28 cellular contexts compared by ENCODE assay signal in genomic region chr5:61559722-61560121, GRCh38.
"Had no signal": no experiment of that assay in that cellular context is flagged by ENCODE, and none has a peak within 500 bp of the region (broad histone marks: within the 10 kb centered on the region; RNA-seq: fewer than 3 reads in every experiment).

No MANE protein-coding gene starts in this region.

- H3K36me3 ChIP-seq: SJCRH30 had no signal

- H3K4me1 ChIP-seq: SJCRH30 had no signal

- DNase-seq: KG1, MM.1S, NCI-H1092, NCI-H1105, NCI-H1417 treated with DMSO at 0.1 percent for 48 hours, NCI-H1436 treated with DMSO at 0.1 percent for 48 hours, NCI-H1694 treated with DMSO at 0.1 percent for 48 hours, NCI-H187 treated with DMSO at 0.1 percent for 48 hours, NCI-H2029, NCI-H2081, NCI-H2171 treated with DMSO at 0.1 percent for 48 hours, NCI-H2227 treated with DMSO at 0.1 percent for 48 hours, NCI-H446 treated with DMSO at 0.1 percent for 48 hours, NCI-H510A, NCI-H524, NCI-H526, NCI-H748 treated with DMSO at 0.1 percent for 48 hours, NCI-H82, PC-9, SHP77, SIG-M5, SJCRH30 had no signal

- H3K9me3 ChIP-seq: SJCRH30 had no signal

- H3K4me3 ChIP-seq: K562, PC-9, SJCRH30, SK-N-MC had no signal

- H3K4me2 ChIP-seq: PC-9 had no signal

- H3K27me3 ChIP-seq: SJCRH30 had no signal

- H3K27ac ChIP-seq: PC-9, RWPE1, SJCRH30, SK-N-MC had no signal

- ATAC-seq: K562, Panc1, Right ventricle myocardium inferior, SK-N-SH treated with all-trans-retinoic acid at 6 μM for 48 hours had no signal

- H2AFZ ChIP-seq: PC-9 had no signal
